1 cellular context compared by ENCODE assay signal in the genomic region with DNA sequence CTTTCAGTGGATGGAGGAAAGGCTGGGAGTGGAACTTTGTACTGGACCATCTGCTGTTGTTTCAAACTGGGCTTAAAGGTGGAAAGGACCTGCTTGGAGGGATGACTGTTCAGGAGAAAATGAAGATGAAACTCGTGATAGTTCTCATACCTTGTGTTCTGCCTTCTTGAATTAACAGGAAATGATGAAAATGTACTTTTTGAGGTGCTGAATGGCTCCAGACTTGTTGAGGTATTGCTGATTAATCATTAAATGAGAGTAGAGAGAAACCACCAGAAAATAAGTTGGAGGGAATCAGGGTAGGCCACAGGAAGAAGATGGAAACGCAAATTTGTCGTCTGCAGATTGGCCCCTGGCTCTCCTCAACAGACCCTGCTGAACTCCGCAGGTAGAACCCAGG.
TF ChIP-seq lines count a peak whose summit lies in the region.

No MANE protein-coding gene starts in this region.

TF ChIP-seq in H1, 55 proteins besides CTCF, POLR2A, EP300 and RAD21:
- TF ChIP-seq CREB1 (IDR thresholded peaks at IDR 0.05): no peak
- no peak for TF ChIP-seq EGR1 (IDR thresholded peaks at IDR 0.05; ENCODE audit: borderline replicate concordance, low read depth, low read length)
- TF ChIP-seq SP1 (IDR thresholded peaks at IDR 0.05; ENCODE audit: low read depth, low read length): no peak
- no peak for TF ChIP-seq YY1 (IDR thresholded peaks at IDR 0.05; ENCODE audit: low read depth, low read length)
- no peak for TF ChIP-seq BACH1 (IDR thresholded peaks at IDR 0.05; ENCODE audit: low read length)
- no peak for TF ChIP-seq KDM1A (IDR thresholded peaks at IDR 0.05; ENCODE audit: borderline replicate concordance, low read length)
- no peak for TF ChIP-seq RNF2 (IDR thresholded peaks at IDR 0.05; ENCODE audit: borderline replicate concordance, low read depth, low read length, missing control alignments, poor library complexity, severe bottlenecking)
- no peak for TF ChIP-seq HDAC2 (IDR thresholded peaks at IDR 0.05; ENCODE audit: borderline replicate concordance in 1 of 2, low read depth in 2 of 2, low read length in 2 of 2)
- no peak for TF ChIP-seq EZH2 (IDR thresholded peaks at IDR 0.05; ENCODE audit: low read depth, low read length, severe bottlenecking)
- TF ChIP-seq NANOG (IDR thresholded peaks at IDR 0.05; ENCODE audit: insufficient read depth, low read depth, low read length, poor library complexity, severe bottlenecking): no peak
TF ChIP-seq in H1: peak in this region for 0.
